In genomic region chr17:48102700-48103378, GRCh38 we compare ENCODE assay signal across 1 cellular context.
TF ChIP-seq lines count a peak whose summit lies in the region.

No MANE protein-coding gene starts in this region.

TF ChIP-seq in GM12878, 131 proteins besides CTCF, POLR2A, EP300 and RAD21:
- TF ChIP-seq ZBTB33 (IDR thresholded peaks at IDR 0.05): peak; percentile 85; the same call in 1 of the 2 replicates
- TF ChIP-seq FOS (IDR thresholded peaks at IDR 0.05; ENCODE audit: borderline replicate concordance, extremely low read depth, insufficient read length): peak; percentile 17
- peak; percentile 68 for TF ChIP-seq SP1 (IDR thresholded peaks at IDR 0.05; ENCODE audit: low read depth, low read length)
- TF ChIP-seq KDM1A (IDR thresholded peaks at IDR 0.05; ENCODE audit: borderline replicate concordance): no peak
